23 cellular contexts compared by ENCODE assay signal in genomic region chr1:17525065-17525464, GRCh38. TPM values are rescaled to one million over a fixed set of nuclear protein-coding genes. Genes with fewer than 3 reads are reported as not detected.
"Had no signal": no experiment of that assay in that cellular context is flagged by ENCODE, and none has a peak within 500 bp of the region (broad histone marks: within the 10 kb centered on the region; RNA-seq: fewer than 3 reads in every experiment).

No MANE protein-coding gene starts in this region.

- ATAC-seq: activated CD8-positive, alpha-beta T cell treated with anti-CD3 and anti-CD28 coated beads, Interleukin-2, amount 10 ng/mL, durations not matched to agents 7 days and 5 days; T-helper 17 cell; WTC11 had no signal

- H3K9me3 ChIP-seq: Peyer's patch, SJCRH30 had no signal

- H3K9me3 Mint-ChIP-seq: activated naive CD4-positive, alpha-beta T cell treated with anti-CD3 and anti-CD28 coated beads, Interleukin-2, amount 50 U/mL, for 24 hours; WTC11 had no signal

- H3K4me3 Mint-ChIP-seq: activated CD8-positive, alpha-beta T cell treated with anti-CD3 and anti-CD28 coated beads, Interleukin-2, amount 10 ng/mL, durations not matched to agents 7 days and 5 days; activated naive CD4-positive, alpha-beta T cell treated with anti-CD3 and anti-CD28 coated beads, Interleukin-2, amount 50 U/mL, for 24 hours; T-helper 17 cell; WTC11 had no signal

- DNase-seq: activated CD4-positive, alpha-beta T cell treated with anti-CD3 and anti-CD28 coated beads for 48 hours; activated CD4-positive, alpha-beta T cell treated with anti-CD3 and anti-CD28 coated beads, Interleukin-2, amount 50 U/mL, for 4 hours; activated CD4-positive, CD25-positive, alpha-beta regulatory T cell treated with anti-CD3 and anti-CD28 coated beads, Interleukin-2, amount 50 U/mL, for 72 hours; activated CD8-positive, alpha-beta memory T cell treated with anti-CD3 and anti-CD28 coated beads, Interleukin-2, amount 50 U/mL, for 48 hours; activated CD8-positive, alpha-beta T cell treated with anti-CD3 and anti-CD28 coated beads, Interleukin-2, amount 10 ng/mL, durations not matched to agents 7 days and 5 days; activated T-cell treated with anti-CD3 and anti-CD28 coated beads, Interleukin-2, amount 50 U/mL, for 1 hour; aorta; central memory CD4-positive, alpha-beta T cell; MM.1S; NCI-H1105; NCI-H1436 treated with DMSO at 0.1 percent for 48 hours; NCI-H187; NCI-H2081 treated with DMSO at 0.1 percent for 48 hours; NCI-H446; NCI-H524; Peyer's patch; Right ventricle myocardium superior; SJCRH30; T-helper 17 cell; T-helper 9 cell had no signal

- H3K36me3 Mint-ChIP-seq: activated naive CD4-positive, alpha-beta T cell treated with anti-CD3 and anti-CD28 coated beads, Interleukin-2, amount 50 U/mL, for 24 hours; WTC11 had no signal

- H3K27ac ChIP-seq: Peyer's patch, RWPE1, SJCRH30 had no signal

- H3K4me3 ChIP-seq: Peyer's patch, SJCRH30 had no signal

- H3K27me3 ChIP-seq: Peyer's patch had no signal

- H3K27ac Mint-ChIP-seq: activated CD8-positive, alpha-beta T cell treated with anti-CD3 and anti-CD28 coated beads, Interleukin-2, amount 10 ng/mL, durations not matched to agents 7 days and 5 days; activated naive CD4-positive, alpha-beta T cell treated with anti-CD3 and anti-CD28 coated beads, Interleukin-2, amount 50 U/mL, for 24 hours; T-helper 17 cell; WTC11 had no signal

- H3K4me1 Mint-ChIP-seq: activated naive CD4-positive, alpha-beta T cell treated with anti-CD3 and anti-CD28 coated beads, Interleukin-2, amount 50 U/mL, for 24 hours; T-helper 17 cell had no signal

- H3K36me3 ChIP-seq: Peyer's patch, SJCRH30 had no signal

RNA-seq across cellular contexts. Expression of gene ARHGEF10L, which starts 14.4 kb away (rescaled TPM):
- total RNA-seq: activated CD8-positive, alpha-beta T cell treated with anti-CD3 and anti-CD28 coated beads, Interleukin-2, amount 10 ng/mL, durations not matched to agents 7 days and 5 days had no signal
